In genomic region chrX:40403757-40404156, GRCh38 we compare ENCODE assay signal across 12 cellular contexts.
"Had no signal": no experiment of that assay in that cellular context is flagged by ENCODE, and none has a peak within 500 bp of the region (broad histone marks: within the 10 kb centered on the region; RNA-seq: fewer than 3 reads in every experiment).

No MANE protein-coding gene starts in this region.

- H3K9me3 Mint-ChIP-seq: effector memory CD8-positive, alpha-beta T cell; stimulated activated naive CD8-positive, alpha-beta T cell treated with anti-CD3 and anti-CD28 coated beads, Interleukin-15, Interleukin-2, amounts not matched to agents 100 ng/mL and 50 ng/mL, for 24 hours had no signal

- H3K27me3 ChIP-seq: esophagus squamous epithelium, gastroesophageal sphincter, tibial artery, upper lobe of right lung had no signal

- H3K4me3 ChIP-seq: esophagus squamous epithelium, gastroesophageal sphincter, prostate gland, tibial artery, upper lobe of right lung had no signal

- H3K9me3 ChIP-seq: esophagus squamous epithelium, gastroesophageal sphincter, prostate gland, upper lobe of right lung had no signal

- H3K4me1 ChIP-seq: parathyroid adenoma, prostate gland, upper lobe of right lung had no signal

- H3K36me3 Mint-ChIP-seq: stimulated activated effector memory CD8-positive, alpha-beta T cell treated with anti-CD3 and anti-CD28 coated beads, Interleukin-12 subunit alpha, Interleukin-12 subunit beta, amount 100 ng/mL, for 72 hours had no signal

- H3K9ac ChIP-seq: parathyroid adenoma had no signal

- H3K27ac ChIP-seq: gastroesophageal sphincter, parathyroid adenoma, prostate gland, tibial artery, upper lobe of right lung had no signal

- H3K27me3 Mint-ChIP-seq: stimulated activated naive CD8-positive, alpha-beta T cell treated with anti-CD3 and anti-CD28 coated beads, Interleukin-15, Interleukin-2, amounts not matched to agents 100 ng/mL and 50 ng/mL, for 24 hours had no signal

- H3K79me2 ChIP-seq: parathyroid adenoma had no signal

- DNase-seq: effector memory CD8-positive, alpha-beta T cell; esophagus squamous epithelium; naive thymus-derived CD4-positive, alpha-beta T cell; nephron progenitor cell; stimulated activated CD8-positive, alpha-beta memory T cell treated with anti-CD3 and anti-CD28 coated beads, Interleukin-4, amount 100 ng/mL, for 48 hours; upper lobe of right lung had no signal

- H3K4me1 Mint-ChIP-seq: naive thymus-derived CD4-positive, alpha-beta T cell; stimulated activated effector memory CD8-positive, alpha-beta T cell treated with anti-CD3 and anti-CD28 coated beads, Interleukin-12 subunit alpha, Interleukin-12 subunit beta, amount 100 ng/mL, for 72 hours had no signal

- H3K27ac Mint-ChIP-seq: naive thymus-derived CD4-positive, alpha-beta T cell; nephron progenitor cell; stimulated activated effector memory CD8-positive, alpha-beta T cell treated with anti-CD3 and anti-CD28 coated beads, Interleukin-12 subunit alpha, Interleukin-12 subunit beta, amount 100 ng/mL, for 72 hours; stimulated activated naive CD8-positive, alpha-beta T cell treated with anti-CD3 and anti-CD28 coated beads, Interleukin-15, Interleukin-2, amounts not matched to agents 100 ng/mL and 50 ng/mL, for 24 hours had no signal

- H3K36me3 ChIP-seq: esophagus squamous epithelium, gastroesophageal sphincter, prostate gland, tibial artery, upper lobe of right lung had no signal

- H3K4me3 Mint-ChIP-seq: effector memory CD8-positive, alpha-beta T cell; naive thymus-derived CD4-positive, alpha-beta T cell; nephron progenitor cell; stimulated activated effector memory CD8-positive, alpha-beta T cell treated with anti-CD3 and anti-CD28 coated beads, Interleukin-12 subunit alpha, Interleukin-12 subunit beta, amount 100 ng/mL, for 72 hours; stimulated activated naive CD8-positive, alpha-beta T cell treated with anti-CD3 and anti-CD28 coated beads, Interleukin-15, Interleukin-2, amounts not matched to agents 100 ng/mL and 50 ng/mL, for 24 hours had no signal

- H2AFZ ChIP-seq: parathyroid adenoma had no signal
